ENCODE assay signal across 9 cellular contexts in genomic region chr16:82439678-82440293, GRCh38.
DNase-seq lines count a peak whose midpoint lies in the region; ATAC-seq and TF ChIP-seq lines count a peak whose summit lies in the region.
"Had no signal": no experiment of that assay in that cellular context is flagged by ENCODE, and none has a peak within 500 bp of the region (broad histone marks: within the 10 kb centered on the region; RNA-seq: fewer than 3 reads in every experiment).

No MANE protein-coding gene starts in this region.

- H3K4me1 Mint-ChIP-seq in activated naive CD8-positive, alpha-beta T cell treated with anti-CD3 and anti-CD28 coated beads for 36 hours = no peaks in the 10 kb centered on the region
- no peaks in the 10 kb centered on the region for H3K4me1 Mint-ChIP-seq in T-helper 2 cell treated with Interferon-gamma antibody and Interleukin-4, amounts not matched to agents 5 μg/mL and 100 μg/mL, for 36 hours (ENCODE audit: low read depth)

- no peak for ATAC-seq in GM19395 (IDR thresholded peaks at IDR 0.05; ENCODE audit: unreplicated experiment)
- ATAC-seq in GM21360 (IDR thresholded peaks at IDR 0.05; ENCODE audit: unreplicated experiment) = no peak
- ATAC-seq: activated naive CD4-positive, alpha-beta T cell treated with anti-CD3 and anti-CD28 coated beads, Interleukin-2, amount 50 U/mL, for 72 hours had no signal

- no peaks in the 10 kb centered on the region for H3K27me3 Mint-ChIP-seq in activated naive CD8-positive, alpha-beta T cell treated with anti-CD3 and anti-CD28 coated beads for 36 hours
- no peaks in the 10 kb centered on the region for H3K27me3 Mint-ChIP-seq in T-helper 2 cell treated with Interferon-gamma antibody and Interleukin-4, amounts not matched to agents 5 μg/mL and 100 μg/mL, for 36 hours (ENCODE audit: low read depth)

- H3K4me3 Mint-ChIP-seq in activated naive CD8-positive, alpha-beta T cell treated with anti-CD3 and anti-CD28 coated beads for 36 hours = no peak overlapping the region
- H3K4me3 Mint-ChIP-seq in T-helper 2 cell treated with Interferon-gamma antibody and Interleukin-4, amounts not matched to agents 5 μg/mL and 100 μg/mL, for 36 hours = no peak overlapping the region

- in situ Hi-C loops in GM13976 (cut with MboI; ENCODE audit: low sequenced_read_pairs, unreplicated experiment) = no loop called here

- no peaks in the 10 kb centered on the region for H3K9me3 Mint-ChIP-seq in activated naive CD8-positive, alpha-beta T cell treated with anti-CD3 and anti-CD28 coated beads for 36 hours
- no peaks in the 10 kb centered on the region for H3K9me3 Mint-ChIP-seq in T-helper 2 cell treated with Interferon-gamma antibody and Interleukin-4, amounts not matched to agents 5 μg/mL and 100 μg/mL, for 36 hours
- H3K9me3 Mint-ChIP-seq: activated naive CD4-positive, alpha-beta T cell treated with anti-CD3 and anti-CD28 coated beads, Interleukin-2, amount 50 U/mL, for 72 hours had no signal

- peak; percentile 62 for DNase-seq in AG08395 (ENCODE audit: low spot score)
- peak; percentile 24 for DNase-seq in GM13976 (ENCODE audit: low spot score)
- peak; percentile 12 for DNase-seq in RKO (ENCODE audit: low spot score)
- peak; percentile 42 for DNase-seq in hepatic stellate cell (ENCODE audit: low spot score)
- no peak for DNase-seq in activated naive CD8-positive, alpha-beta T cell treated with anti-CD3 and anti-CD28 coated beads for 36 hours
- no peak for DNase-seq in T-helper 2 cell treated with Interferon-gamma antibody and Interleukin-4, amounts not matched to agents 5 μg/mL and 100 μg/mL, for 36 hours (ENCODE audit: low spot score)

- H3K36me3 Mint-ChIP-seq in activated naive CD8-positive, alpha-beta T cell treated with anti-CD3 and anti-CD28 coated beads for 36 hours = no peaks in the 10 kb centered on the region
- no peaks in the 10 kb centered on the region for H3K36me3 Mint-ChIP-seq in T-helper 2 cell treated with Interferon-gamma antibody and Interleukin-4, amounts not matched to agents 5 μg/mL and 100 μg/mL, for 36 hours (ENCODE audit: low read depth)
- H3K36me3 Mint-ChIP-seq: activated naive CD4-positive, alpha-beta T cell treated with anti-CD3 and anti-CD28 coated beads, Interleukin-2, amount 50 U/mL, for 72 hours had no signal

- H3K27ac Mint-ChIP-seq in activated naive CD8-positive, alpha-beta T cell treated with anti-CD3 and anti-CD28 coated beads for 36 hours = no peak overlapping the region
- H3K27ac Mint-ChIP-seq in T-helper 2 cell treated with Interferon-gamma antibody and Interleukin-4, amounts not matched to agents 5 μg/mL and 100 μg/mL, for 36 hours = no peak overlapping the region
- H3K27ac Mint-ChIP-seq: activated naive CD4-positive, alpha-beta T cell treated with anti-CD3 and anti-CD28 coated beads, Interleukin-2, amount 50 U/mL, for 72 hours had no signal

- no peak for TF ChIP-seq CTCF in GM13976 (IDR thresholded peaks at IDR 0.05; ENCODE audit: borderline replicate concordance, control extremely low read depth, extremely low read depth, insufficient read depth, missing control alignments)

Comparison
In these comparisons a context has a peak if more than half of its experiments do, and no peak if none do; other contexts are left out.
1. DNase-seq: peak in AG08395 (single experiment), GM13976 (single experiment), RKO (single experiment) and hepatic stellate cell (single experiment); none in activated naive CD8-positive, alpha-beta T cell treated with anti-CD3 and anti-CD28 coated beads for 36 hours (single experiment) and T-helper 2 cell treated with Interferon-gamma antibody and Interleukin-4, amounts not matched to agents 5 μg/mL and 100 μg/mL, for 36 hours (single experiment).